In genomic region chr14:60637138-60637489, GRCh38 we compare ENCODE assay signal across 14 cellular contexts. TPM values are rescaled to one million over a fixed set of nuclear protein-coding genes. Genes with fewer than 3 reads are reported as not detected.
A peak's percentile ranks its signal among the peaks of the same experiment; 100 is the strongest.
DNase-seq lines count a peak whose midpoint lies in the region; TF ChIP-seq lines count a peak whose summit lies in the region.
"Had no signal": no experiment of that assay in that cellular context is flagged by ENCODE, and none has a peak within 500 bp of the region (broad histone marks: within the 10 kb centered on the region; RNA-seq: fewer than 3 reads in every experiment).

No MANE protein-coding gene starts in this region.

- H3K9ac ChIP-seq in HUES6 (ENCODE audit: low read length) (peak overlapping the region; percentile 35), mesenchymal stem cell (ENCODE audit: low read length) (peak overlapping the region; percentile 85)

- H3K23ac ChIP-seq in mesenchymal stem cell (ENCODE audit: low read length in 2 of 2) = no peak overlapping the region

- no peak for TF ChIP-seq POLR2A in stomach (IDR thresholded peaks at IDR 0.05)

- H3K4me1 ChIP-seq in HUES6 (ENCODE audit: control insufficient read depth, insufficient read depth, low read length) (peaks cover 33% of the 10 kb centered on the region), ascending aorta (peaks cover 0 to 6% of the 10 kb centered on the region in 2 donors), mesenchymal stem cell (ENCODE audit: control insufficient read depth, insufficient read depth, low read depth, low read length) (peaks cover 24% of the 10 kb centered on the region), stomach (peaks cover 14 to 24% (median 19%) of the 10 kb centered on the region in 4 donors)

- no peak for DNase-seq in ascending aorta (ENCODE audit: low spot score in 2 of 2)
- no peak for DNase-seq in mesenchymal stem cell
- DNase-seq in stomach = no peak
- DNase-seq in HuH-7.5 (ENCODE audit: low spot score) = no peak
- DNase-seq in activated CD4-positive, alpha-beta T cell treated with anti-CD3 and anti-CD28 coated beads for 1 hour = no peak
- no peak for DNase-seq in GM13977 (ENCODE audit: low spot score)
- DNase-seq: activated CD4-positive, alpha-beta T cell treated with anti-CD3 and anti-CD28 coated beads for 4 hours; CD4-positive, alpha-beta memory T cell; immature natural killer cell; NCI-H345; PC-3; T-helper 1 cell had no signal

- no peak overlapping the region for H4K8ac ChIP-seq in mesenchymal stem cell (ENCODE audit: low read length)

- H2BK120ac ChIP-seq in mesenchymal stem cell (ENCODE audit: low read depth, low read length) = no peak overlapping the region

- in situ Hi-C loops in GM13977 (cut with MboI; ENCODE audit: low pct_unique_long_range_greater_than_20kb, low sequenced_read_pairs, unreplicated experiment) = loop anchor here (10.0 kb wide), 1 partner anchor 618 kb away; no protein-coding TSS in a partner anchor

- H3K27me3 ChIP-seq in HUES6 (ENCODE audit: control insufficient read depth, insufficient read depth, low read length) = peaks cover 72% of the 10 kb centered on the region
- peaks cover 3% of the 10 kb centered on the region for H3K27me3 ChIP-seq in ascending aorta
- H3K27me3 ChIP-seq in mesenchymal stem cell (ENCODE audit: control insufficient read depth in 1 of 2, insufficient read depth in 1 of 2, low read length in 2 of 2) = peaks cover 0 to 21% of the 10 kb centered on the region in 2 experiments
- peaks cover 25 to 68% (median 53%) of the 10 kb centered on the region in 3 donors for H3K27me3 ChIP-seq in stomach

- H3K9me3 ChIP-seq in HUES6 (ENCODE audit: control insufficient read depth, insufficient read depth, low read depth, low read length) (no peaks in the 10 kb centered on the region), ascending aorta (no peaks in the 10 kb centered on the region), mesenchymal stem cell (ENCODE audit: control insufficient read depth, low read length) (no peaks in the 10 kb centered on the region), stomach (no peaks in the 10 kb centered on the region)

- TF ChIP-seq CTCF in ascending aorta (IDR thresholded peaks at IDR 0.05) = no peak
- TF ChIP-seq CTCF in stomach (IDR thresholded peaks at IDR 0.05) = no peak
- no peak for TF ChIP-seq CTCF in GM13977 (IDR thresholded peaks at IDR 0.05; ENCODE audit: extremely low read depth, insufficient read depth, missing control alignments)

- H3K36me3 ChIP-seq in HUES6 (ENCODE audit: control insufficient read depth, insufficient read depth, low read length) (no peaks in the 10 kb centered on the region), ascending aorta (no peaks in the 10 kb centered on the region), mesenchymal stem cell (ENCODE audit: control insufficient read depth in 1 of 2, insufficient read depth in 2 of 2, low read depth in 1 of 2, low read length in 2 of 2) (peaks cover 0 to 16% of the 10 kb centered on the region in 2 experiments), stomach (no peaks in the 10 kb centered on the region)

- WGBS in mesenchymal stem cell = 37% methylated on average over 15 of the region's 16 CpGs
- 34 to 63% (median 38%) methylated on average over 15 to 16 of the region's 16 CpGs for WGBS in stomach, 5 donors

- TF ChIP-seq EP300 in stomach (IDR thresholded peaks at IDR 0.05) = no peak

- no peak overlapping the region for H3K18ac ChIP-seq in mesenchymal stem cell (ENCODE audit: low read depth in 1 of 2, low read length in 2 of 2)

- H3K4ac ChIP-seq in mesenchymal stem cell (ENCODE audit: low read depth in 1 of 2, low read length in 2 of 2) = no peak overlapping the region

- peaks cover 16% of the 10 kb centered on the region for H3K79me1 ChIP-seq in mesenchymal stem cell (replicated peaks; ENCODE audit: low read length, poor library complexity, severe bottlenecking)

- H3K4me3 ChIP-seq in HUES6 (ENCODE audit: low read depth, low read length) = peak overlapping the region; percentile 59
- H3K4me3 ChIP-seq in ascending aorta = peak overlapping the region; percentile 21 to 48
- no peak overlapping the region for H3K4me3 ChIP-seq in mesenchymal stem cell (ENCODE audit: insufficient read depth in 1 of 2, low read depth in 1 of 2, low read length in 2 of 2)
- peak overlapping the region in 3 of 4 donors; percentile 22 to 45 (median 36) for H3K4me3 ChIP-seq in stomach

- no peak overlapping the region for H2AK5ac ChIP-seq in mesenchymal stem cell (ENCODE audit: low read length, severe bottlenecking)

- H2BK12ac ChIP-seq in mesenchymal stem cell (ENCODE audit: low read length in 2 of 2) = no peak overlapping the region

- no peak overlapping the region for H2AFZ ChIP-seq in mesenchymal stem cell (ENCODE audit: low read depth, low read length)

- H3K14ac ChIP-seq in mesenchymal stem cell (ENCODE audit: low read length in 2 of 2) = peak overlapping the region in 1 of 2 experiments; percentile 31

- H3K27ac ChIP-seq in HUES6 (ENCODE audit: low read depth, low read length) (no peak overlapping the region), ascending aorta (no peak overlapping the region), mesenchymal stem cell (ENCODE audit: low read length, poor library complexity, severe bottlenecking) (no peak overlapping the region), stomach (no peak overlapping the region)

- no peak overlapping the region for H2BK15ac ChIP-seq in mesenchymal stem cell (ENCODE audit: low read depth, poor library complexity, severe bottlenecking)

- no peak overlapping the region for H2BK5ac ChIP-seq in mesenchymal stem cell (ENCODE audit: low read depth, low read length, poor library complexity, severe bottlenecking)

- H4K91ac ChIP-seq in mesenchymal stem cell (ENCODE audit: low read length) = no peak overlapping the region

- H3K4me2 ChIP-seq in mesenchymal stem cell (ENCODE audit: low read length, poor library complexity, severe bottlenecking) = no peak overlapping the region

- intact Hi-C loops in ascending aorta (cut with DNase I) (no loop called here), stomach (cut with DNase I; ENCODE audit: low total_unique reads) (no loop called here)

RNA-seq across cellular contexts. Expression of gene SIX1, which starts 12.2 kb away (rescaled TPM):
- total RNA-seq in ascending aorta (1.1 TPM), stomach (1 to 10 TPM in 1 of 5 donors, under 1 TPM in 1, not detected in 3; 0.73 to 8.0 TPM)
- 0.07 TPM for polyA plus RNA-seq in mesenchymal stem cell (2013, experiment 1 of 2)
- polyA plus RNA-seq in mesenchymal stem cell (2013, experiment 2 of 2) = 0.11 TPM
- under 1 TPM in 2 of 3 donors, not detected in 1; 0.19 to 0.61 TPM for polyA plus RNA-seq in stomach
- total RNA-seq: CD4-positive, alpha-beta memory T cell; mononuclear cell had no signal
- polyA plus RNA-seq: CD4-positive, alpha-beta memory T cell; immature natural killer cell had no signal

Comparison
In these comparisons a context has a peak if more than half of its experiments do, and no peak if none do; other contexts are left out.
1. H3K4me3 ChIP-seq: peak in HUES6 (single experiment), ascending aorta (2 of 2) and stomach (3 of 4); none in mesenchymal stem cell (0 of 2).